Comparison of ENCODE assay signal across 7 cellular contexts in the genomic region with DNA sequence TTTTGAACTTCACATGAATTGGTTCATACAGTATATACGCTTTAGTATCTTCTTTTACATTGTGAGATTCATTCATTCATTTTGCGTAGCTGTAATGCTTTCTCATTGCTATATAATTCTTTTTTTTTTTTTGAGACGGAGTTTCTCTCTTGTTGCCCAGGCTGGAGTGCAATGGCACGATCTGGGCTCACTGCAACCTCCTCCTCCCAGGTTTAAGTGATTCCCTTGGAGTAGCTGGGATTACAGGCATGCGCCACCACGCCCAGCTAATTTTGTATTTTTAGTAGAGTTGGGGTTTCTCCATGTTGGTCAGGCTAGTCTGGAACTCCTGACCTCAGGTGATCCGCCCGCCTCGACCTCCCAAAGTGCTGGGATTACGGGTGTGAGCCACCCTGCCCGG. TPM values are rescaled to one million over a fixed set of nuclear protein-coding genes. Genes with fewer than 3 reads are reported as not detected.
DNase-seq lines count a peak whose midpoint lies in the region; ATAC-seq and TF ChIP-seq lines count a peak whose summit lies in the region.
"Not testable (repeated sequence)": the region's sequence is repeated elsewhere in the genome, so short reads cannot be mapped to it uniquely, and the experiment has no call there.

No MANE protein-coding gene starts in this region.

- intact Hi-C loops in activated CD4-positive, alpha-beta T cell treated with anti-CD3 and anti-CD28 coated beads for 36 hours (cut with DNase I, micrococcal nuclease), result not testable (repeated sequence)

- H3K27me3 ChIP-seq in MG63; adipocyte (replicated peaks; ENCODE audit: control insufficient read depth, insufficient read depth, low read length); kidney epithelial cell (ENCODE audit: control insufficient read depth, insufficient read depth, low read length); osteoblast (ENCODE audit: insufficient read depth, low read length): not testable (repeated sequence)

- not testable (repeated sequence) for H3K27ac ChIP-seq in osteoblast (ENCODE audit: low read depth, low read length)

- H4K20me1 ChIP-seq in osteoblast (ENCODE audit: insufficient read depth, low read length), result not testable (repeated sequence)

- POLR2A ChIA-PET in activated CD4-positive, alpha-beta T cell treated with anti-CD3 and anti-CD28 coated beads for 36 hours (lab: Charles Lee), result not testable (repeated sequence)

- H3K36me3 Mint-ChIP-seq in activated CD4-positive, alpha-beta T cell treated with anti-CD3 and anti-CD28 coated beads for 36 hours (ENCODE audit: low read depth), result peaks cover 20% of the 10 kb centered on the region

- H3K4me3 ChIP-seq in GM08714 (ENCODE audit: low read length) (peak overlapping the region; percentile 92), MG63 (peak overlapping the region; percentile 62), adipocyte (ENCODE audit: low read length) (peak overlapping the region; percentile 96), epithelial cell of esophagus (ENCODE audit: low read length) (peak overlapping the region; percentile 67), kidney epithelial cell (ENCODE audit: low read depth, low read length) (peak overlapping the region; percentile 98), osteoblast (ENCODE audit: insufficient read depth, low read length) (peak overlapping the region; percentile 89)

- CTCF ChIA-PET in activated CD4-positive, alpha-beta T cell treated with anti-CD3 and anti-CD28 coated beads for 36 hours (lab: Charles Lee), result interaction anchor here (1.0 to 1.6 kb wide), 4 partner anchors 13 to 32 kb away, joined by 3 to 9 read pairs (median 4); no protein-coding TSS in a partner anchor

- peak overlapping the region; percentile 92 for H3K4me2 ChIP-seq in osteoblast (ENCODE audit: insufficient read depth, low read length)

- not testable (repeated sequence) for H3K9me3 ChIP-seq in MG63; adipocyte (ENCODE audit: control insufficient read depth, low read length); osteoblast (ENCODE audit: low read depth, low read length)

- H3K4me3 Mint-ChIP-seq in activated CD4-positive, alpha-beta T cell treated with anti-CD3 and anti-CD28 coated beads for 36 hours, result peak overlapping the region; percentile 90

- not testable (repeated sequence) for H3K9me3 Mint-ChIP-seq in activated CD4-positive, alpha-beta T cell treated with anti-CD3 and anti-CD28 coated beads for 36 hours (ENCODE audit: low read depth)

- peak overlapping the region; percentile 96 for H3K9ac ChIP-seq in adipocyte (ENCODE audit: low read length)

- H3K4me1 Mint-ChIP-seq in activated CD4-positive, alpha-beta T cell treated with anti-CD3 and anti-CD28 coated beads for 36 hours, result peaks cover 33% of the 10 kb centered on the region

- H2AFZ ChIP-seq in osteoblast (ENCODE audit: low read length), result not testable (repeated sequence)

- not testable (repeated sequence) for ATAC-seq in activated CD4-positive, alpha-beta T cell treated with anti-CD3 and anti-CD28 coated beads for 36 hours

- not testable (repeated sequence) for TF ChIP-seq CTCF in epithelial cell of esophagus (IDR thresholded peaks at IDR 0.05; ENCODE audit: insufficient read depth, low read depth, low read length, missing control alignments); kidney epithelial cell (IDR thresholded peaks at IDR 0.05; ENCODE audit: insufficient read depth, low read length, poor library complexity, severe bottlenecking); osteoblast (IDR thresholded peaks at IDR 0.05; ENCODE audit: extremely low read depth, low read depth, low read length)

- DNase-seq in MG63; activated CD4-positive, alpha-beta T cell treated with anti-CD3 and anti-CD28 coated beads for 36 hours; adipocyte (ENCODE audit: low read depth); epithelial cell of esophagus (ENCODE audit: low read depth); kidney epithelial cell (ENCODE audit: low read depth); osteoblast (ENCODE audit: insufficient read length, low spot score, missing footprints): not testable (repeated sequence)

- H3K27me3 Mint-ChIP-seq in activated CD4-positive, alpha-beta T cell treated with anti-CD3 and anti-CD28 coated beads for 36 hours, result not testable (repeated sequence)

- peaks cover 57% of the 10 kb centered on the region for H3K79me2 ChIP-seq in osteoblast (ENCODE audit: insufficient read depth, low read length)

- peaks cover 26% of the 10 kb centered on the region for H3K4me1 ChIP-seq in adipocyte (ENCODE audit: control insufficient read depth, insufficient read depth, low read length)
- H3K4me1 ChIP-seq in osteoblast (ENCODE audit: insufficient read depth, low read length), result peaks cover 13% of the 10 kb centered on the region

- H3K27ac Mint-ChIP-seq in activated CD4-positive, alpha-beta T cell treated with anti-CD3 and anti-CD28 coated beads for 36 hours, result peak overlapping the region; percentile 79

- H3K36me3 ChIP-seq in MG63; adipocyte (ENCODE audit: control insufficient read depth, insufficient read depth, low read length, severe bottlenecking); kidney epithelial cell (ENCODE audit: control insufficient read depth, insufficient read depth, low read length); osteoblast (ENCODE audit: insufficient read depth, low read length): not testable (repeated sequence)

RNA-seq across cellular contexts. Expression of gene MRPL35, which starts 1.3 kb away (rescaled TPM):
- total RNA-seq in MG63 (2014; rRNA removed; shearing (Covaris generic); ENCODE audit: low replicate concordance), result 75.5 and 77.0 TPM in 2 replicates
- total RNA-seq in activated CD4-positive, alpha-beta T cell treated with anti-CD3 and anti-CD28 coated beads for 36 hours, result 10 to 100 TPM; 83.2 to 93.2 TPM
- total RNA-seq in kidney epithelial cell, result 24.5 and 32.2 TPM in 2 replicates
- total RNA-seq in osteoblast, result 30.4 and 30.8 TPM in 2 replicates

RNA-seq across cellular contexts. Expression of gene IMMT, which starts 5.3 kb away (rescaled TPM):
- total RNA-seq in MG63 (2014; rRNA removed; shearing (Covaris generic); ENCODE audit: low replicate concordance), result 54.4 and 57.5 TPM in 2 replicates
- total RNA-seq in activated CD4-positive, alpha-beta T cell treated with anti-CD3 and anti-CD28 coated beads for 36 hours, result 100 to 1,000 TPM; 172 to 182 TPM
- total RNA-seq in kidney epithelial cell (66.9 and 77.2 TPM in 2 replicates), osteoblast (55.7 and 60.4 TPM in 2 replicates)
